ENCODE assay signal across 1 cellular context in genomic region chr18:74368901-74369705, GRCh38.
TF ChIP-seq lines count a peak whose summit lies in the region.

No MANE protein-coding gene starts in this region.

TF ChIP-seq in liver, 16 proteins besides CTCF, POLR2A, EP300 and RAD21:
- peak; percentile 55 for TF ChIP-seq REST (IDR thresholded peaks at IDR 0.05)
- TF ChIP-seq GABPA (IDR thresholded peaks at IDR 0.05 in 1 of 2, conservative IDR thresholded peaks at IDR 0.05 in 1 of 2), result peak in 1 of 2 donors; percentile 24
- peak; percentile 74 for TF ChIP-seq TAF1 (conservative IDR thresholded peaks at IDR 0.05)
- TF ChIP-seq ZBTB33 (IDR thresholded peaks at IDR 0.05), result no peak
- TF ChIP-seq MAX (IDR thresholded peaks at IDR 0.05), result peak; percentile 65
- TF ChIP-seq SP1 (IDR thresholded peaks at IDR 0.05), result peak; percentile 92
- peak; percentile 79 to 82 for TF ChIP-seq RXRA (IDR thresholded peaks at IDR 0.05)
- TF ChIP-seq NR2F2 (IDR thresholded peaks at IDR 0.05), result no peak
- TF ChIP-seq JUND (IDR thresholded peaks at IDR 0.05), result peak; percentile 56 to 76
- TF ChIP-seq FOXA1 (IDR thresholded peaks at IDR 0.05), result peak; percentile 27
- TF ChIP-seq EGR1 (IDR thresholded peaks at IDR 0.05; ENCODE audit: low read depth in 2 of 2), result peak in 1 of 2 donors; percentile 15
- peak; percentile 93 for TF ChIP-seq HNF4G (IDR thresholded peaks at IDR 0.05)
- peak; percentile 95 to 97 for TF ChIP-seq HNF4A (conservative IDR thresholded peaks at IDR 0.05)
- TF ChIP-seq FOXA2 (IDR thresholded peaks at IDR 0.05), result peak; percentile 24
- peak; percentile 36 for TF ChIP-seq YY1 (IDR thresholded peaks at IDR 0.05)
- TF ChIP-seq ATF3 (IDR thresholded peaks at IDR 0.05), result peak; percentile 25
